Comparison of ENCODE assay signal across 18 cellular contexts in the genomic region with DNA sequence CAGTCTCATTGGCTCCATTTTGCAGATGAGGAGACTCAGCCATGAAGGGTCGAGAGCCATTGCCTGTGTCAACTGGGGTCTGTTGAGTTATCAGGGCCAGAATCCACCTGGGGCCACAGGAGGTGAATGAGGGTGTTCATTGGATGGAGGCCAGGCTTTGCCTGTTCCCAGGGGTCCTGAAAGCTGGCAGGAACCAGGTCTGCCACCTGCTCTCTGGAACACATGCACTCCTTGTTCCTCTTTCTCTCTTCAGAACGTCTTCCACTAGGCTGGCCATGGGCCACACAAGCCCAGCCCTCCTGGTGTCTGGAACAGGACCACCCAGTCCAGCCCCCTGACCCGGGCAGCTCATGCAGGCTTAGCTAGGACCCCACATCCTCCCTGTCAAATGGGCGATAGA. TPM values are rescaled to one million over a fixed set of nuclear protein-coding genes. Genes with fewer than 3 reads are reported as not detected.
DNase-seq lines count a peak whose midpoint lies in the region; TF ChIP-seq lines count a peak whose summit lies in the region.
"Had no signal": no experiment of that assay in that cellular context is flagged by ENCODE, and none has a peak within 500 bp of the region (broad histone marks: within the 10 kb centered on the region; RNA-seq: fewer than 3 reads in every experiment).

No MANE protein-coding gene starts in this region.

- H3K27me3 Mint-ChIP-seq in glutamatergic neuron (ENCODE audit: unreplicated experiment): peaks cover 7% of the 10 kb centered on the region
- H3K27me3 Mint-ChIP-seq in type B pancreatic cell: no peaks in the 10 kb centered on the region
- H3K27me3 Mint-ChIP-seq: activated B cell treated with CpG ODN at 0.5 μM for 24 hours; activated naive CD8-positive, alpha-beta T cell treated with anti-CD3 and anti-CD28 coated beads for 36 hours; CD8-positive, alpha-beta memory T cell; memory B cell; stimulated activated naive B cell treated with anti-CD40 and anti-IgM and Interleukin-4, amounts not matched to agents 10 μg/mL and 1 μg/mL and 100 μg/mL, for 72 hours had no signal

- H3K9me3 Mint-ChIP-seq in glutamatergic neuron (ENCODE audit: unreplicated experiment) (peaks cover 4% of the 10 kb centered on the region), type B pancreatic cell (no peaks in the 10 kb centered on the region)
- H3K9me3 Mint-ChIP-seq: activated B cell treated with CpG ODN at 0.5 μM for 24 hours; activated naive CD8-positive, alpha-beta T cell treated with anti-CD3 and anti-CD28 coated beads for 36 hours; activated T-helper 1 cell treated with anti-CD3 and anti-CD28 coated beads, Interleukin-12 subunit alpha, Interleukin-12 subunit beta, Interleukin-2, Interleukin-4 antibody, amounts not matched to agents 30 ng/mL and 10 ng/mL and 1 ng/mL, durations not matched to agents 14 hours and 24 hours and 36 hours; CD8-positive, alpha-beta memory T cell; memory B cell; stimulated activated naive B cell treated with anti-CD40 and anti-IgM and Interleukin-4, amounts not matched to agents 10 μg/mL and 1 μg/mL and 100 μg/mL, for 72 hours; T-helper 1 cell treated with Interleukin-12 subunit alpha and Interleukin-12 subunit beta and Interleukin-4 antibody, amounts not matched to agents 30 μg/mL and 1 μg/mL, for 36 hours had no signal

- H3K4me1 Mint-ChIP-seq in glutamatergic neuron (ENCODE audit: low read depth, unreplicated experiment): peaks cover 44% of the 10 kb centered on the region
- peaks cover 16% of the 10 kb centered on the region for H3K4me1 Mint-ChIP-seq in type B pancreatic cell (ENCODE audit: unreplicated experiment)

- DNase-seq in NCI-H2107 treated with DMSO at 0.1 percent for 48 hours (lab: John Stamatoyannopoulos, UW; ENCODE audit: unreplicated experiment) (peak; percentile 61), NCI-H2107 (lab: John Stamatoyannopoulos, UW) (no peak), NCI-H2171 (lab: John Stamatoyannopoulos, UW) (peak; percentile 78), glutamatergic neuron (no peak), type B pancreatic cell (ENCODE audit: extremely low spot score, unreplicated experiment) (no peak), SKM-1 (lab: John Stamatoyannopoulos, UW; ENCODE audit: unreplicated experiment) (no peak), inferior parietal cortex (ENCODE audit: extremely low spot score) (no peak)
- no peak for DNase-seq in stimulated activated CD4-positive, alpha-beta T cell treated with anti-CD3 and anti-CD28 coated beads, Interleukin-4, amount 100 ng/mL, for 4 hours
- DNase-seq: activated B cell treated with CpG ODN at 0.5 μM for 24 hours; activated naive CD8-positive, alpha-beta T cell treated with anti-CD3 and anti-CD28 coated beads for 36 hours; CD8-positive, alpha-beta memory T cell; HCEC 1CT; kidney glomerular epithelial cell; NCI-H446 treated with DMSO at 0.1 percent for 48 hours; stimulated activated naive B cell treated with anti-CD40 and anti-IgM and Interleukin-4, amounts not matched to agents 10 μg/mL and 1 μg/mL and 100 μg/mL, for 72 hours had no signal

- peak overlapping the region; percentile 25 for H3K4me3 Mint-ChIP-seq in glutamatergic neuron (ENCODE audit: unreplicated experiment)
- H3K4me3 Mint-ChIP-seq in type B pancreatic cell: peak overlapping the region; percentile 62
- H3K4me3 Mint-ChIP-seq: activated B cell treated with CpG ODN at 0.5 μM for 24 hours; activated naive CD8-positive, alpha-beta T cell treated with anti-CD3 and anti-CD28 coated beads for 36 hours; activated T-helper 1 cell treated with anti-CD3 and anti-CD28 coated beads, Interleukin-12 subunit alpha, Interleukin-12 subunit beta, Interleukin-2, Interleukin-4 antibody, amounts not matched to agents 30 ng/mL and 10 ng/mL and 1 ng/mL, durations not matched to agents 14 hours and 24 hours and 36 hours; CD8-positive, alpha-beta memory T cell; memory B cell; T-helper 1 cell treated with Interleukin-12 subunit alpha and Interleukin-12 subunit beta and Interleukin-4 antibody, amounts not matched to agents 30 μg/mL and 1 μg/mL, for 36 hours had no signal

- TF ChIP-seq CTCF in glutamatergic neuron (IDR thresholded peaks at IDR 0.05; ENCODE audit: partially characterized antibody, unreplicated experiment) (no peak), type B pancreatic cell (conservative IDR thresholded peaks at IDR 0.05) (no peak)

- H3K27ac Mint-ChIP-seq in glutamatergic neuron (ENCODE audit: unreplicated experiment) (peak overlapping the region; percentile 76), type B pancreatic cell (peak overlapping the region; percentile 90)
- H3K27ac Mint-ChIP-seq: activated B cell treated with CpG ODN at 0.5 μM for 24 hours; activated naive CD8-positive, alpha-beta T cell treated with anti-CD3 and anti-CD28 coated beads for 36 hours; activated T-helper 1 cell treated with anti-CD3 and anti-CD28 coated beads, Interleukin-12 subunit alpha, Interleukin-12 subunit beta, Interleukin-2, Interleukin-4 antibody, amounts not matched to agents 30 ng/mL and 10 ng/mL and 1 ng/mL, durations not matched to agents 14 hours and 24 hours and 36 hours; memory B cell; stimulated activated naive B cell treated with anti-CD40 and anti-IgM and Interleukin-4, amounts not matched to agents 10 μg/mL and 1 μg/mL and 100 μg/mL, for 72 hours; T-helper 1 cell treated with Interleukin-12 subunit alpha and Interleukin-12 subunit beta and Interleukin-4 antibody, amounts not matched to agents 30 μg/mL and 1 μg/mL, for 36 hours had no signal

- H3K36me3 Mint-ChIP-seq in glutamatergic neuron (ENCODE audit: unreplicated experiment) (no peaks in the 10 kb centered on the region), type B pancreatic cell (no peaks in the 10 kb centered on the region)
- H3K36me3 Mint-ChIP-seq: activated naive CD8-positive, alpha-beta T cell treated with anti-CD3 and anti-CD28 coated beads for 36 hours; memory B cell had no signal

RNA-seq across cellular contexts. Expression of gene PPP1R37, which starts 21.1 kb away (rescaled TPM):
- total RNA-seq in glutamatergic neuron (ENCODE audit: unreplicated experiment) (49.5 TPM), type B pancreatic cell (ENCODE audit: low replicate concordance) (44.7 and 63.7 TPM in 2 replicates)

RNA-seq across cellular contexts. Expression of gene GEMIN7, which starts 35.1 kb away (rescaled TPM):
- total RNA-seq in glutamatergic neuron (ENCODE audit: unreplicated experiment): 49.1 TPM
- 32.2 and 35.6 TPM in 2 replicates for total RNA-seq in type B pancreatic cell (ENCODE audit: low replicate concordance)

RNA-seq across cellular contexts. Expression of gene ZNF296, which starts 37.8 kb away (rescaled TPM):
- 6.3 TPM for total RNA-seq in glutamatergic neuron (ENCODE audit: unreplicated experiment)
- 2.2 and 3.7 TPM in 2 replicates for total RNA-seq in type B pancreatic cell (ENCODE audit: low replicate concordance)

RNA-seq across cellular contexts. Expression of gene NKPD1, which starts 46.7 kb away (rescaled TPM):
- 1.2 TPM for total RNA-seq in glutamatergic neuron (ENCODE audit: unreplicated experiment)
- 0.56 and 1.3 TPM in 2 replicates for total RNA-seq in type B pancreatic cell (ENCODE audit: low replicate concordance)

Comparison
In these comparisons a context has a peak if more than half of its experiments do, and no peak if none do; other contexts are left out.
1. DNase-seq: peak in NCI-H2107 treated with DMSO at 0.1 percent for 48 hours (single experiment) and NCI-H2171 (single experiment); none in NCI-H2107 (single experiment), glutamatergic neuron (single experiment), type B pancreatic cell (single experiment), SKM-1 (single experiment), inferior parietal cortex (single experiment) and stimulated activated CD4-positive, alpha-beta T cell treated with anti-CD3 and anti-CD28 coated beads, Interleukin-4, amount 100 ng/mL, for 4 hours (0 of 2).